Comparison of ENCODE assay signal across 18 cellular contexts in genomic region chr17:6422654-6423241, GRCh38. TPM values are rescaled to one million over a fixed set of nuclear protein-coding genes. Genes with fewer than 3 reads are reported as not detected.
"Had no signal": no experiment of that assay in that cellular context is flagged by ENCODE, and none has a peak within 500 bp of the region (broad histone marks: within the 10 kb centered on the region; RNA-seq: fewer than 3 reads in every experiment).

No MANE protein-coding gene starts in this region.

- H3K36me3 ChIP-seq: brain microvascular endothelial cell, stomach, upper lobe of left lung had no signal

- H3K27me3 ChIP-seq: brain microvascular endothelial cell had no signal

- H3K9me3 Mint-ChIP-seq: activated naive CD4-positive, alpha-beta T cell treated with anti-CD3 and anti-CD28 coated beads, Interleukin-2, amount 10 ng/mL, durations not matched to agents 7 days and 5 days; activated naive CD8-positive, alpha-beta T cell treated with anti-CD3 and anti-CD28 coated beads, Interleukin-2, amount 50 U/mL, for 24 hours; activated T-cell treated with anti-CD3 and anti-CD28 coated beads, Interleukin-2, amount 50 U/mL, for 4 hours; mesothelial cell of epicardium had no signal

- FAIRE-seq: colon, endometrium, kidney had no signal

- H3K36me3 Mint-ChIP-seq: mesothelial cell of epicardium had no signal

- H3K27ac ChIP-seq: brain microvascular endothelial cell, psoas muscle, stomach, upper lobe of left lung had no signal

- H3K4me2 ChIP-seq: smooth muscle cell had no signal

- H3K9me3 ChIP-seq: psoas muscle, stomach, upper lobe of left lung had no signal

- H3K4me1 ChIP-seq: psoas muscle had no signal

- H3K27ac Mint-ChIP-seq: activated naive CD4-positive, alpha-beta T cell treated with anti-CD3 and anti-CD28 coated beads, Interleukin-2, amount 10 ng/mL, durations not matched to agents 7 days and 5 days; activated naive CD8-positive, alpha-beta T cell treated with anti-CD3 and anti-CD28 coated beads, Interleukin-2, amount 50 U/mL, for 24 hours; mesothelial cell of epicardium had no signal

- H3K4me3 Mint-ChIP-seq: activated naive CD4-positive, alpha-beta T cell treated with anti-CD3 and anti-CD28 coated beads, Interleukin-2, amount 10 ng/mL, durations not matched to agents 7 days and 5 days; activated naive CD8-positive, alpha-beta T cell treated with anti-CD3 and anti-CD28 coated beads, Interleukin-2, amount 50 U/mL, for 24 hours; activated T-cell treated with anti-CD3 and anti-CD28 coated beads, Interleukin-2, amount 50 U/mL, for 4 hours; mesothelial cell of epicardium had no signal

- H3K4me3 ChIP-seq: lung, psoas muscle, smooth muscle cell, stomach, upper lobe of left lung had no signal

- H3K4me1 Mint-ChIP-seq: mesothelial cell of epicardium had no signal

RNA-seq across cellular contexts. Expression of gene AIPL1, which starts 12.2 kb away (rescaled TPM):
- total RNA-seq: activated T-cell treated with anti-CD3 and anti-CD28 coated beads, Interleukin-2, amount 50 U/mL, for 4 hours; kidney; left lobe of liver; lung; mesothelial cell of epicardium; osteoblast; psoas muscle; sciatic nerve; smooth muscle cell; stomach; temporal lobe; upper lobe of left lung had no signal
- polyA plus RNA-seq: lung, neural cell, psoas muscle, smooth muscle cell, stomach had no signal

RNA-seq across cellular contexts. Expression of gene PIMREG, which starts 21.5 kb away (rescaled TPM):
- total RNA-seq: sciatic nerve had no signal
